17 cellular contexts compared by ENCODE assay signal in the genomic region with DNA sequence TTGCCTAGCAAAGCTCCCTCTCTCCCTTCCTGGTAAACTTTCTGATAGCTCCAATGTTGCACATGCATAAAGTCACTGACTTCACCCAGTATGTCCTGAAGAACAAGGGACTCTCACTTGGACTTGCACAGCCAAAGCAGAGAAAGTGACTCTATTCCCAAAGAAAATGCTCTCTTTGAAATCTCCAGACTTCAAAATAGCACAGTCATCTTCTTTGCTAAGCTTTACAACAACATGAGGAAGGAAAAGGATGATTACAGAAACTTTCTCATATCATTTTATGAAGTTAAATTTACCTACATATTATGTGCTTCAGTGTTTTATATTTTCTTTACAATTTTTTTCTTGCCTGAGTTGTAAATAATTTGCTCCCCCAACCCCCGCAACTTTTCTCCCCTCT.
DNase-seq lines count a peak whose midpoint lies in the region; ATAC-seq, FAIRE-seq and TF ChIP-seq lines count a peak whose summit lies in the region.
"Had no signal": no experiment of that assay in that cellular context is flagged by ENCODE, and none has a peak within 500 bp of the region (broad histone marks: within the 10 kb centered on the region; RNA-seq: fewer than 3 reads in every experiment).

No MANE protein-coding gene starts in this region.

- no peak for ATAC-seq in A549
- no peak for ATAC-seq in activated T-helper 17 cell treated with anti-CD3 and anti-CD28 coated beads, Interleukin-2, amount 50 U/mL, for 72 hours (replicated peaks)
- ATAC-seq: HCT116 had no signal

- no peaks in the 10 kb centered on the region for H3K36me3 Mint-ChIP-seq in activated T-helper 17 cell treated with anti-CD3 and anti-CD28 coated beads, Interleukin-2, amount 50 U/mL, for 72 hours (ENCODE audit: low read depth)
- H3K36me3 Mint-ChIP-seq: CD4-positive, alpha-beta memory T cell had no signal

- no peak for DNase-seq in A549 (ENCODE audit: low read depth in 1 of 2, low spot score in 1 of 2)
- DNase-seq in bronchial epithelial cell (ENCODE audit: low read depth): no peak
- DNase-seq in urothelium cell line (ENCODE audit: low spot score): no peak
- DNase-seq in D341Med (ENCODE audit: low spot score): no peak
- DNase-seq: 8988T; C1 segment of cervical spinal cord; Calu3; CD4-positive, alpha-beta memory T cell; COR-L47; DMS153; DND-41; H9; HFFc6 had no signal

- POLR2A ChIA-PET in A549 (lab: Yijun Ruan, JAX) (no interaction called here), HEK293 (lab: Yijun Ruan, JAX) (no interaction called here)

- 93% methylated on average over 1 of the region's 1 CpG for WGBS in A549 (ENCODE audit: missing lambda C conversion rate)

- no peak for TF ChIP-seq RAD21 in A549 (conservative IDR thresholded peaks at IDR 0.05 in 1 of 2, IDR thresholded peaks at IDR 0.05 in 1 of 2)

- no peak overlapping the region for H3K27ac Mint-ChIP-seq in activated T-helper 17 cell treated with anti-CD3 and anti-CD28 coated beads, Interleukin-2, amount 50 U/mL, for 72 hours
- H3K27ac Mint-ChIP-seq: CD4-positive, alpha-beta memory T cell; H9; HFFc6 had no signal

- H3K9me3 ChIP-seq in A549 (no peaks in the 10 kb centered on the region), HEK293 (ENCODE audit: control insufficient read depth, insufficient read depth, low read depth, low read length) (no peaks in the 10 kb centered on the region)

- H3K27ac ChIP-seq in A549: no peak overlapping the region
- no peak overlapping the region for H3K27ac ChIP-seq in HEK293 (ENCODE audit: extremely low read depth, low read depth, low read length)

- H3K9me3 Mint-ChIP-seq in activated T-helper 17 cell treated with anti-CD3 and anti-CD28 coated beads, Interleukin-2, amount 50 U/mL, for 72 hours: no peaks in the 10 kb centered on the region
- H3K9me3 Mint-ChIP-seq: CD4-positive, alpha-beta memory T cell; H9; HFFc6 had no signal

- H3K4me1 Mint-ChIP-seq in activated T-helper 17 cell treated with anti-CD3 and anti-CD28 coated beads, Interleukin-2, amount 50 U/mL, for 72 hours: no peaks in the 10 kb centered on the region
- H3K4me1 Mint-ChIP-seq: CD4-positive, alpha-beta memory T cell had no signal

- H3K27me3 Mint-ChIP-seq in activated T-helper 17 cell treated with anti-CD3 and anti-CD28 coated beads, Interleukin-2, amount 50 U/mL, for 72 hours: no peaks in the 10 kb centered on the region
- H3K27me3 Mint-ChIP-seq: CD4-positive, alpha-beta memory T cell had no signal

- H3K36me3 ChIP-seq in HEK293 (ENCODE audit: control insufficient read depth in 2 of 2, insufficient read depth in 1 of 2, low read length in 2 of 2): no peaks in the 10 kb centered on the region
- no peaks in the 10 kb centered on the region for H3K36me3 ChIP-seq in bronchial epithelial cell (ENCODE audit: control insufficient read depth, insufficient read depth, low read length)

- TF ChIP-seq POLR2A in A549 (IDR thresholded peaks at IDR 0.05; ENCODE audit: low read length): no peak

- H3K4me1 ChIP-seq in A549 (no peaks in the 10 kb centered on the region), HEK293 (ENCODE audit: control insufficient read depth, insufficient read depth, low read length) (peaks cover 3% of the 10 kb centered on the region; the same call in 1 of the 2 replicates)

- CTCF ChIA-PET in A549 (lab: Yijun Ruan, JAX) (interaction anchor here (0.8 kb wide), 1 partner anchor 12 kb away, joined by 3 read pairs; no protein-coding TSS in a partner anchor), HEK293 (lab: Yijun Ruan, JAX) (no interaction called here)

- no peak overlapping the region for H3K4me2 ChIP-seq in A549

- no peak for FAIRE-seq in A549 (lab: Jason Lieb, UNC)
- FAIRE-seq in bronchial epithelial cell (lab: Jason Lieb, UNC): peak; percentile 62
- FAIRE-seq in urothelium cell line (lab: Jason Lieb, UNC): no peak
- FAIRE-seq: GM12892 had no signal

- H3K4me3 ChIP-seq in A549 (no peak overlapping the region), HEK293 (ENCODE audit: low read depth, low read length) (no peak overlapping the region), bronchial epithelial cell (ENCODE audit: low read depth, low read length) (no peak overlapping the region)

- H3K27me3 ChIP-seq in bronchial epithelial cell (ENCODE audit: control insufficient read depth, insufficient read depth, low read length): no peaks in the 10 kb centered on the region

- no peak for TF ChIP-seq CTCF in A549 (IDR thresholded peaks at IDR 0.05)
- no peak for TF ChIP-seq CTCF in HEK293 (tag by site-specific recombination; IDR thresholded peaks at IDR 0.05)
- no peak for TF ChIP-seq CTCF in bronchial epithelial cell (IDR thresholded peaks at IDR 0.05; ENCODE audit: insufficient read depth, low read length, severe bottlenecking)

- TF ChIP-seq EP300 in A549 (IDR thresholded peaks at IDR 0.05): no peak

- no peak overlapping the region for H3K4me3 Mint-ChIP-seq in activated T-helper 17 cell treated with anti-CD3 and anti-CD28 coated beads, Interleukin-2, amount 50 U/mL, for 72 hours
- H3K4me3 Mint-ChIP-seq: CD4-positive, alpha-beta memory T cell; H9; HFFc6 had no signal

TF ChIP-seq in A549, 52 proteins besides CTCF, POLR2A, EP300 and RAD21:
- peak; percentile 51 for TF ChIP-seq MAFK (IDR thresholded peaks at IDR 0.05; ENCODE audit: partially characterized antibody)
- no peak for TF ChIP-seq NPAS2 (CRISPR knock-in tag; IDR thresholded peaks at IDR 0.05; ENCODE audit: borderline replicate concordance)
- TF ChIP-seq, protein P1, sequence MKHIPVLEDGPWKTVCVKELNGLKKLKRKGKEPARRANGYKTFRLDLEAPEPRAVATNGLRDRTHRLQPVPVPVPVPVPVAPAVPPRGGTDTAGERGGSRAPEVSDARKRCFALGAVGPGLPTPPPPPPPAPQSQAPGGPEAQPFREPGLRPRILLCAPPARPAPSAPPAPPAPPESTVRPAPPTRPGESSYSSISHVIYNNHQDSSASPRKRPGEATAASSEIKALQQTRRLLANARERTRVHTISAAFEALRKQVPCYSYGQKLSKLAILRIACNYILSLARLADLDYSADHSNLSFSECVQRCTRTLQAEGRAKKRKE (CRISPR knock-in tag; IDR thresholded peaks at IDR 0.05; ENCODE audit: low read depth): no peak
- peak; percentile 47 for TF ChIP-seq NFE2L2 (conservative IDR thresholded peaks at IDR 0.05; ENCODE audit: low read length)
- TF ChIP-seq CHD4 (IDR thresholded peaks at IDR 0.05; ENCODE audit: borderline replicate concordance): no peak
- TF ChIP-seq, protein P2, sequence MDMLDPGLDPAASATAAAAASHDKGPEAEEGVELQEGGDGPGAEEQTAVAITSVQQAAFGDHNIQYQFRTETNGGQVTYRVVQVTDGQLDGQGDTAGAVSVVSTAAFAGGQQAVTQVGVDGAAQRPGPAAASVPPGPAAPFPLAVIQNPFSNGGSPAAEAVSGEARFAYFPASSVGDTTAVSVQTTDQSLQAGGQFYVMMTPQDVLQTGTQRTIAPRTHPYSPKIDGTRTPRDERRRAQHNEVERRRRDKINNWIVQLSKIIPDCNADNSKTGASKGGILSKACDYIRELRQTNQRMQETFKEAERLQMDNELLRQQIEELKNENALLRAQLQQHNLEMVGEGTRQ (IDR thresholded peaks at IDR 0.05): no peak

TF ChIP-seq in HEK293, 187 proteins besides CTCF, POLR2A, EP300 and RAD21:
- TF ChIP-seq MZF1 (tag by site-specific recombination; IDR thresholded peaks at IDR 0.05; ENCODE audit: borderline replicate concordance): no peak
- TF ChIP-seq PRDM1 (tag by site-specific recombination; IDR thresholded peaks at IDR 0.05): 0 out of 2 replicates have a peak, but pooled peaks have one; percentile 29
- TF ChIP-seq ZNF366 (tag by site-specific recombination; conservative IDR thresholded peaks at IDR 0.05): no peak
- TF ChIP-seq ZNF112 (tag by site-specific recombination; IDR thresholded peaks at IDR 0.05): no peak
